ENCODE assay signal across 9 cellular contexts in the genomic region with DNA sequence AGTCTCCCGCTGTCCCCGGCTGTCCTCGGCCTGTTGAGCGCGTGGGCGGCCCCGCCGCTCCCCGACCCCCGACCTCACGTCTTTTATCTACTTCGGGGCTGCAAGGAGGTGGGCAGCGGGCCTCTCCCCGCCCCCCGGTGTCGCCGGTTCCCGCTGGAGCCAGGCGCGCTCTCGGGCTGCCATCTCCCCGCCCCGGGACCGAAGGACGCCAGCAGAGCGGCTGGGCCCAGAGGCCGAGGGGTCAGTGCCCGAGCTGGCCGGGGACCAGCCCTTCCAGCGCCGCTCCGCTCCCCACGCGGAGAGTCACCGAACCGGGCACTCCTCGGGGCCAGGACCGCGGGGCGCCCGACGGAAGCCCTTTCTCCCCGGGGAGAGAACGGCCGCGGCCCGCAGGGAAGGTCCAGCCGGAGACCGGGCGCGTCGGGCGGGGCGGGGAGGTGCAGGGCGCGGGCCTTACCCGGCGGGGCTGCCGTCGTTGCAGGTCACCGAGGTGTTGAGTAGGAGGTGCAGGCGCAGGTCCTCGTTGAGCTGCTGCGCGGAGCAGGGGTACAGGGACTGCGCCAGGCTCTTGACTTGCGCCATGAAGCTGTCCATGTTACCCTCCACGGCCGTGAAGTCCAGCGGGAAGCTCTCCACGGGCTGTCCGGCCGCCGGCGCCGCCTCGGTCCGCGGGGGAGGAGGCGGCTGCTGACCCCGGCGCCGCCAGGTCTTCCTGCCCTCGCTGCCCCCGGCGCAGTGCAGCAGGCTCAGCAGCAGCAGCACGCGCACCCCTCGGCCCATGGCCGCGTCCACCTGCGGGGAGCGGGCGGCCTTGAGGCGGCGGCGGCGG. TPM values are rescaled to one million over a fixed set of nuclear protein-coding genes. Genes with fewer than 3 reads are reported as not detected.
DNase-seq lines count a peak whose midpoint lies in the region; ATAC-seq and TF ChIP-seq lines count a peak whose summit lies in the region.
"Had no signal": no experiment of that assay in that cellular context is flagged by ENCODE, and none has a peak within 500 bp of the region (broad histone marks: within the 10 kb centered on the region; RNA-seq: fewer than 3 reads in every experiment).

No MANE protein-coding gene starts in this region.

- peak overlapping the region; percentile 3 for H3K27ac ChIP-seq in WERI-Rb-1
- H3K27ac ChIP-seq in thoracic aorta, result no peak overlapping the region

- H3K27me3 ChIP-seq in WERI-Rb-1 (ENCODE audit: insufficient read depth, low read depth, severe bottlenecking), result peaks cover 7% of the 10 kb centered on the region
- peaks cover 17% of the 10 kb centered on the region for H3K27me3 ChIP-seq in thoracic aorta (replicated peaks; ENCODE audit: insufficient read depth)

- H3K4me1 ChIP-seq in thoracic aorta (ENCODE audit: control insufficient read depth in 1 of 2, low read depth in 2 of 2), result peaks cover 5 to 20% of the 10 kb centered on the region in 2 donors

- ATAC-seq in left lobe of liver (peak; percentile 86), thoracic aorta (ENCODE audit: insufficient number of reproducible peaks, low FRiP score, low read depth) (no peak), omental fat pad (ENCODE audit: low FRiP score) (no peak), GM19328 (IDR thresholded peaks at IDR 0.05; ENCODE audit: unreplicated experiment) (no peak)

- TF ChIP-seq CTCF in WERI-Rb-1 (IDR thresholded peaks at IDR 0.05; ENCODE audit: low read depth, low read length), result no peak
- no peak for TF ChIP-seq CTCF in thoracic aorta (IDR thresholded peaks at IDR 0.05)
- TF ChIP-seq CTCF in omental fat pad (IDR thresholded peaks at IDR 0.05), result no peak

- H3K36me3 ChIP-seq in WERI-Rb-1 (peaks cover 14% of the 10 kb centered on the region; the same call in 1 of the 2 replicates), thoracic aorta (no peaks in the 10 kb centered on the region)

- peak; percentile 41 for DNase-seq in NCI-H82 (lab: John Stamatoyannopoulos, UW)
- no peak for DNase-seq in NCI-H82 treated with DMSO at 0.1 percent for 48 hours (lab: John Stamatoyannopoulos, UW; ENCODE audit: unreplicated experiment)
- peak; percentile 57 for DNase-seq in WERI-Rb-1
- DNase-seq in left lobe of liver (ENCODE audit: low spot score), result peak; percentile 88
- no peak for DNase-seq in thoracic aorta (ENCODE audit: low spot score)
- no peak for DNase-seq in omental fat pad (ENCODE audit: low spot score)
- no peak for DNase-seq in NCI-H1092 treated with DMSO at 0.1 percent for 48 hours (lab: John Stamatoyannopoulos, UW)
- DNase-seq: NCI-H2081 treated with DMSO at 0.1 percent for 48 hours had no signal

- H3K4me3 ChIP-seq in WERI-Rb-1 (ENCODE audit: low read depth, low read length), result peak overlapping the region; percentile 63
- H3K4me3 ChIP-seq in thoracic aorta, result peak overlapping the region; percentile 69

- H3K9me3 ChIP-seq in WERI-Rb-1 (ENCODE audit: severe bottlenecking) (no peaks in the 10 kb centered on the region), thoracic aorta (no peaks in the 10 kb centered on the region)

RNA-seq across cellular contexts. Expression of gene NOTUM, which starts 0.6 kb away (rescaled TPM):
- total RNA-seq in left lobe of liver (4.2 TPM), thoracic aorta (not detected), omental fat pad (not detected)

RNA-seq across cellular contexts. Expression of gene MYADML2, which starts 13.3 kb away (rescaled TPM):
- total RNA-seq in left lobe of liver, result not detected
- total RNA-seq in thoracic aorta, result not detected
- not detected for total RNA-seq in omental fat pad

RNA-seq across cellular contexts. Expression of gene ASPSCR1, which starts 17.1 kb away (rescaled TPM):
- 62.9 TPM for total RNA-seq in left lobe of liver
- total RNA-seq in thoracic aorta, result 10 to 100 TPM; 20.6 to 41.3 TPM
- 10 to 100 TPM; 12.6 to 24.3 (median 15.1) TPM for total RNA-seq in omental fat pad

RNA-seq across cellular contexts. Expression of gene PYCR1, which starts 23.2 kb away (rescaled TPM):
- total RNA-seq in left lobe of liver (5.2 TPM), thoracic aorta (10 to 100 TPM; 14.4 to 15.0 TPM), omental fat pad (10 to 100 TPM in 2 of 4 donors, 1 to 10 TPM in 2; 4.8 to 13.9 (median 10.8) TPM)

RNA-seq across cellular contexts. Expression of gene MAFG, which starts 32.8 kb away (rescaled TPM):
- 12.6 TPM for total RNA-seq in left lobe of liver
- total RNA-seq in thoracic aorta, result 10 to 100 TPM; 29.8 to 32.1 TPM
- total RNA-seq in omental fat pad, result 10 to 100 TPM; 22.2 to 31.5 (median 25.6) TPM

Comparison
In these comparisons a context has a peak if more than half of its experiments do, and no peak if none do; other contexts are left out.
1. DNase-seq: peak in NCI-H82 (single experiment), WERI-Rb-1 (single experiment) and left lobe of liver (single experiment); none in NCI-H82 treated with DMSO at 0.1 percent for 48 hours (single experiment), thoracic aorta (single experiment), omental fat pad (single experiment) and NCI-H1092 treated with DMSO at 0.1 percent for 48 hours (single experiment).